Comparison of ENCODE assay signal across 13 cellular contexts in the genomic region with DNA sequence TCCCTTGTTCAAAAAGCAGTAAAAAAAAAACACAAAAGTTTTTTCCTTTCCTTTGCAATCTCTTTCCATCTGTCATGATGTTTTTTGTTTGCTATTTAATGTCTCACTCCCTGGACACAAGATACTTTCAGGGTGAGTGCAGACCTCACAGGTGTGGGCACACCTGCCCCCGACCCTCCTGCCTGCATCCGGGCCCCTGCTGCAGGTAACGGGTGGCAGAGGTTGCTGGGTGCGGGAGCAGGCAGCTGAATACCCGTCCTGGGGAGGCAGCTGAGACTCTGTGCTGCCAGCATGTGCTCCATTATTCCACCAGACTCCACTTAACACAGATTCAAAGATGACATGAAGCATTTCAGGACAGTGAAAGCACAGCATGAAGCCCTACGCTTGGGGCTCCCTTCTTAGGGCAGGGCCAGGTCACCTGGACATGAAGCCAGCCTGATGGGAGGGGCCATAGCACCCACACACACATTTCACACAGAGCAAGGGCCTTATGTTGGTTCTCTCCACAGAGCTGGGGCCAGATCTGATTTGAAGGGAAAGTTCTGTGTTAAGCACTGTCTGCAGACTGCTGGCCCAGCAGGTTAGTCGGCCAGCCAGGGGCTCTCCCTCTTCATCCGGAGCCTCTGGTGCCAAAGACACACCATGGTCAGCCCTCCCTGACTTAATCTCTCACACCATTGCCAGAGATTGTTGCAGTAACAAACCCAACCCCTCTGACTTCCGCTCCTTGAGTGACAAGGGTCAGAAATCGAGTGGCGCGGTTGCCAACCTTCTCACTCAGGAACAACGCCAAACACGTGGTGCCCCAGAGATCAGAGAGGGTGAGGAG. TPM values are rescaled to one million over a fixed set of nuclear protein-coding genes. Genes with fewer than 3 reads are reported as not detected.
A peak's percentile ranks its signal among the peaks of the same experiment; 100 is the strongest.
DNase-seq lines count a peak whose midpoint lies in the region; ATAC-seq, FAIRE-seq and TF ChIP-seq lines count a peak whose summit lies in the region.
"Had no signal": no experiment of that assay in that cellular context is flagged by ENCODE, and none has a peak within 500 bp of the region (broad histone marks: within the 10 kb centered on the region; RNA-seq: fewer than 3 reads in every experiment).

No MANE protein-coding gene starts in this region.

- H4K20me1 ChIP-seq in HepG2 (ENCODE audit: insufficient read depth, low read length), result peaks cover 98% of the 10 kb centered on the region

- H3K4me1 ChIP-seq in HepG2 (ENCODE audit: insufficient read depth, low read length), result peaks cover 84% of the 10 kb centered on the region
- H3K4me1 ChIP-seq in skeletal muscle satellite cell (ENCODE audit: control insufficient read depth, insufficient read depth, low read length), result peaks cover 70% of the 10 kb centered on the region
- no peaks in the 10 kb centered on the region for H3K4me1 ChIP-seq in endodermal cell (ENCODE audit: control insufficient read depth, insufficient read depth, low read length)

- TF ChIP-seq EP300 in HepG2 (IDR thresholded peaks at IDR 0.05; ENCODE audit: low read depth in 2 of 2, low read length in 2 of 2) (no peak), HepG2 (CRISPR knock-in tag; IDR thresholded peaks at IDR 0.05; ENCODE audit: borderline replicate concordance) (no peak)

- DNase-seq in WTC11 (ENCODE audit: low spot score) (no peak), HepG2 (ENCODE audit: low spot score) (no peak), endodermal cell (no peak), NCI-H1694 treated with DMSO at 0.1 percent for 48 hours (lab: John Stamatoyannopoulos, UW) (no peak), DMS114 treated with DMSO at 0.1 percent for 48 hours (lab: John Stamatoyannopoulos, UW; ENCODE audit: unreplicated experiment) (no peak), SHP77 treated with DMSO at 0.1 percent for 48 hours (lab: John Stamatoyannopoulos, UW) (no peak)
- DNase-seq: activated effector memory CD4-positive, alpha-beta T cell treated with Interleukin-2 at 50 U/mL for 16 hours; cortex of kidney; hippocampal formation; nucleus accumbens; OCI-M1 had no signal

- POLR2A ChIA-PET in WTC11 (lab: Charles Lee), result no interaction called here
- POLR2A ChIA-PET in HepG2 (lab: Yijun Ruan, JAX), result no interaction called here

- no peak overlapping the region for H2AFZ ChIP-seq in HepG2 (ENCODE audit: low read length)

- CTCF ChIA-PET in WTC11 (lab: Charles Lee) (interaction anchor here (1.4 kb wide), 1 partner anchor 230 kb away, joined by 3 read pairs; no protein-coding TSS in a partner anchor), HepG2 (lab: Yijun Ruan, JAX; ENCODE audit: low intra/inter-chr PET ratio, low total read pairs) (no interaction called here)

- no peak overlapping the region for H3K9ac ChIP-seq in HepG2 (ENCODE audit: insufficient read depth, low read depth, low read length)
- H3K9ac ChIP-seq in skeletal muscle satellite cell (ENCODE audit: low read depth, low read length), result peak overlapping the region; percentile 31
- H3K9ac ChIP-seq in endodermal cell (ENCODE audit: extremely low read depth, low read length, poor library complexity, severe bottlenecking), result no peak overlapping the region

- H3K4me2 ChIP-seq in HepG2 (ENCODE audit: low read depth, low read length) (no peak overlapping the region), skeletal muscle satellite cell (ENCODE audit: low read length) (peak overlapping the region; percentile 31)

- H3K27ac ChIP-seq in HepG2 (ENCODE audit: extremely low read length, insufficient read depth, low read length), result no peak overlapping the region
- no peak overlapping the region for H3K27ac ChIP-seq in endodermal cell (ENCODE audit: low read depth, low read length)

- in situ Hi-C loops in HepG2 (cut with HindIII; ENCODE audit: extremely low pct_ligation_motif_present, low pct_unique_long_range_greater_than_20kb), result no loop called here

- H3K9me3 Mint-ChIP-seq in IgD-negative memory B cell (no peaks in the 10 kb centered on the region), WTC11 (no peaks in the 10 kb centered on the region), endodermal cell (no peaks in the 10 kb centered on the region)

- TF ChIP-seq POLR2A in HepG2 (IDR thresholded peaks at IDR 0.05; ENCODE audit: insufficient read depth in 1 of 2, low read depth in 2 of 2, low read length in 2 of 2), result no peak; a peak in 1 of 4 replicates

- 93% methylated on average over 12 of the region's 14 CpGs for WGBS in HepG2 (ENCODE audit: low lambda C conversion rate)
- 88 to 91% methylated on average over 11 to 14 of the region's 14 CpGs for WGBS in endodermal cell (ENCODE audit: insufficient coverage in 1 of 2, insufficient read length in 1 of 2), 2 experiments

- TF ChIP-seq CTCF in WTC11 (IDR thresholded peaks at IDR 0.05), result no peak
- no peak for TF ChIP-seq CTCF in HepG2 (CRISPR knock-in tag; IDR thresholded peaks at IDR 0.05)
- TF ChIP-seq CTCF in endodermal cell (conservative IDR thresholded peaks at IDR 0.05), result no peak

- peaks cover 36 to 82% (median 49%) of the 10 kb centered on the region in 3 donors for H3K4me1 Mint-ChIP-seq in IgD-negative memory B cell
- peaks cover 4% of the 10 kb centered on the region; the same call in 1 of the 2 replicates for H3K4me1 Mint-ChIP-seq in WTC11
- H3K4me1 Mint-ChIP-seq in endodermal cell, result no peaks in the 10 kb centered on the region

- H3K79me2 ChIP-seq in HepG2 (ENCODE audit: insufficient read depth, low read length), result peaks cover 99% of the 10 kb centered on the region

- H3K4me3 Mint-ChIP-seq in IgD-negative memory B cell, result peak overlapping the region in 2 of 4 donors; percentile 38 to 41
- no peak overlapping the region for H3K4me3 Mint-ChIP-seq in WTC11
- no peak overlapping the region for H3K4me3 Mint-ChIP-seq in endodermal cell

- H3K9me3 ChIP-seq in HepG2 (ENCODE audit: low read length) (no peaks in the 10 kb centered on the region), skeletal muscle satellite cell (replicated peaks; ENCODE audit: low read length) (no peaks in the 10 kb centered on the region), endodermal cell (ENCODE audit: control insufficient read depth, low read length) (no peaks in the 10 kb centered on the region)

- H3K36me3 ChIP-seq in HepG2 (replicated peaks in 1 of 2; ENCODE audit: control insufficient read depth in 1 of 2, insufficient read depth in 2 of 2, low read length in 2 of 2), result peaks cover 16 to 82% of the 10 kb centered on the region in 2 experiments
- H3K36me3 ChIP-seq in skeletal muscle satellite cell (ENCODE audit: insufficient read depth, low read length), result peaks cover 73% of the 10 kb centered on the region
- peaks cover 4% of the 10 kb centered on the region for H3K36me3 ChIP-seq in endodermal cell (ENCODE audit: control insufficient read depth, insufficient read depth, low read length)

- H3K27ac Mint-ChIP-seq in IgD-negative memory B cell (peak overlapping the region; percentile 66 to 88 (median 73)), WTC11 (0 out of 2 replicates have a peak overlapping the region, but pooled peaks have one; percentile 74), endodermal cell (no peak overlapping the region)

- no TSS peak for BruUV-seq in HepG2 (replicated peaks; lab: Mats Ljungman, UMichigan)

- H3K4me3 ChIP-seq in HepG2 (replicated peaks in 1 of 3; ENCODE audit: insufficient read depth in 1 of 3, low read depth in 2 of 3, low read length in 3 of 3) (no peak overlapping the region), skeletal muscle satellite cell (ENCODE audit: low read length) (no peak overlapping the region), endodermal cell (ENCODE audit: low read length) (no peak overlapping the region)

- H3K36me3 Mint-ChIP-seq in IgD-negative memory B cell (no peaks in the 10 kb centered on the region), WTC11 (no peaks in the 10 kb centered on the region), endodermal cell (ENCODE audit: low read depth) (no peaks in the 10 kb centered on the region)

- no peak for FAIRE-seq in HepG2 (lab: Jason Lieb, UNC)

- H3K27me3 ChIP-seq in HepG2 (ENCODE audit: control insufficient read depth in 1 of 2, insufficient read depth in 2 of 2, low read length in 2 of 2) (no peaks in the 10 kb centered on the region), skeletal muscle satellite cell (ENCODE audit: control insufficient read depth, insufficient read depth, low read length) (no peaks in the 10 kb centered on the region), endodermal cell (ENCODE audit: control insufficient read depth, insufficient read depth, low read length, poor library complexity, severe bottlenecking) (no peaks in the 10 kb centered on the region)

- intact Hi-C loops in HepG2 (cut with micrococcal nuclease; ENCODE audit: unreplicated experiment), result no loop called here

- TF ChIP-seq RAD21 in HepG2 (CRISPR knock-in tag; IDR thresholded peaks at IDR 0.05), result no peak

- ATAC-seq in WTC11 (no peak), HepG2 (no peak)

- H3K27me3 Mint-ChIP-seq in IgD-negative memory B cell, result no peaks in the 10 kb centered on the region
- H3K27me3 Mint-ChIP-seq in WTC11 (ENCODE audit: low read depth), result no peaks in the 10 kb centered on the region
- H3K27me3 Mint-ChIP-seq in endodermal cell (ENCODE audit: insufficient read depth), result no peaks in the 10 kb centered on the region

RNA-seq across cellular contexts. Expression of a gene that starts 13.0 kb away (rescaled TPM):
- polyA plus RNA-seq in IgD-negative memory B cell (76.2 TPM), HepG2 (2011; rRNA removed) (119 and 127 TPM in 2 replicates)
- total RNA-seq in WTC11 (2021) (19.2 to 23.0 TPM (median 21.4 TPM) in 3 replicates), HepG2 (2016; rRNA removed; fragmentation: Illumina TruSeq; extraction: Trizol) (30.4 and 44.7 TPM in 2 replicates), endodermal cell (10 to 100 TPM; 17.1 to 32.5 TPM)
- total RNA-seq in HepG2 (2016; cell fraction: cytosol; rRNA removed; fragmentation: Illumina TruSeq; extraction: Trizol; ENCODE audit: low read depth), result 24.6 and 26.3 TPM in 2 replicates
- 33.2 and 37.5 TPM in 2 replicates for total RNA-seq in HepG2 (2016; cell fraction: insoluble cytoplasmic fraction; rRNA removed; fragmentation: Illumina TruSeq; extraction: Trizol)
- total RNA-seq in HepG2 (2016; cell fraction: membrane; rRNA removed; fragmentation: Illumina TruSeq; extraction: Trizol), result 49.4 and 52.7 TPM in 2 replicates
- total RNA-seq in HepG2 (2016; cell fraction: nucleus; rRNA removed; fragmentation: Illumina TruSeq; extraction: Trizol), result 18.1 and 19.8 TPM in 2 replicates
- polyA plus RNA-seq in HepG2 (2011; cell fraction: cytosol; rRNA removed), result 131 and 138 TPM in 2 replicates
- polyA plus RNA-seq in HepG2 (2011; cell fraction: nucleus; rRNA removed), result 94.1 and 101 TPM in 2 replicates
- 75.9 and 86.0 TPM in 2 replicates for polyA plus RNA-seq in HepG2 (2012)
- 55.6 and 62.7 TPM in 2 replicates for polyA plus RNA-seq in HepG2 (2016; cell fraction: cytosol; fragmentation: Illumina TruSeq; extraction: Trizol; ENCODE audit: low read depth)
- 71.0 and 74.4 TPM in 2 replicates for polyA plus RNA-seq in HepG2 (2016; cell fraction: insoluble cytoplasmic fraction; fragmentation: Illumina TruSeq; extraction: Trizol; ENCODE audit: low read depth)
- polyA plus RNA-seq in HepG2 (2016; cell fraction: membrane; fragmentation: Illumina TruSeq; extraction: Trizol; ENCODE audit: low read depth), result 68.1 and 79.5 TPM in 2 replicates
- 41.9 and 42.8 TPM in 2 replicates for polyA plus RNA-seq in HepG2 (2016; cell fraction: nucleus; fragmentation: Illumina TruSeq; extraction: Trizol; ENCODE audit: insufficient read depth, low read depth)
- polyA minus RNA-seq in HepG2 (2011; rRNA and poly(A)+ RNA removed; ENCODE audit: low replicate concordance), result 13.4 and 281 TPM in 2 replicates
- polyA minus RNA-seq in HepG2 (2011; cell fraction: cytosol; rRNA and poly(A)+ RNA removed), result 74.6 and 87.4 TPM in 2 replicates
- polyA minus RNA-seq in HepG2 (2011; cell fraction: nucleus; rRNA and poly(A)+ RNA removed), result 49.3 and 50.8 TPM in 2 replicates
- total RNA-seq in skeletal muscle satellite cell (2012; rRNA removed), result 21.0 and 27.1 TPM in 2 replicates
- polyA plus RNA-seq in endodermal cell (2013, experiment 1 of 2), result 18.7 TPM
- polyA plus RNA-seq in endodermal cell (2013, experiment 2 of 2), result 19.7 TPM
